In genomic region chr7:45331563-45331962, GRCh38 we compare ENCODE assay signal across 27 cellular contexts.
A peak's percentile ranks its signal among the peaks of the same experiment; 100 is the strongest.
DNase-seq lines count a peak whose midpoint lies in the region; ATAC-seq and TF ChIP-seq lines count a peak whose summit lies in the region.
"Had no signal": no experiment of that assay in that cellular context is flagged by ENCODE, and none has a peak within 500 bp of the region (broad histone marks: within the 10 kb centered on the region; RNA-seq: fewer than 3 reads in every experiment).

No MANE protein-coding gene starts in this region.

- no peak for TF ChIP-seq EP300 in SK-N-SH (IDR thresholded peaks at IDR 0.05; ENCODE audit: borderline replicate concordance in 1 of 2, low read depth in 1 of 2, low read length in 1 of 2)

- H3K27me3 ChIP-seq in SK-N-SH (ENCODE audit: insufficient read depth), result no peaks in the 10 kb centered on the region
- H3K27me3 ChIP-seq: BE2C; BLaER1; BLaER1 treated with 17β-estradiol and CSF1 and Interleukin-3, amounts not matched to agents 10 nM and 100 nM had no signal

- H2AFZ ChIP-seq in SK-N-SH (ENCODE audit: low read depth), result no peak overlapping the region

- H3K27ac ChIP-seq in SK-N-SH (ENCODE audit: low read depth in 2 of 2, low read length in 1 of 2), result no peak overlapping the region
- H3K27ac ChIP-seq: 22Rv1; A549; BLaER1; BLaER1 treated with 17β-estradiol and CSF1 and Interleukin-3, amounts not matched to agents 10 nM and 100 nM; C4-2B had no signal

- 34% methylated on average over 1 of the region's 1 CpG for WGBS in SK-N-SH (ENCODE audit: low lambda C conversion rate)

- TF ChIP-seq CTCF in SK-N-SH (IDR thresholded peaks at IDR 0.05), result no peak

- no peak overlapping the region for H3K4me2 ChIP-seq in SK-N-SH
- H3K4me2 ChIP-seq: A549, BLaER1 had no signal

- H3K9me2 ChIP-seq in SK-N-SH, result no peaks in the 10 kb centered on the region

- POLR2A ChIA-PET in SK-N-SH (lab: Yijun Ruan, JAX), result no interaction called here

- no peak for DNase-seq in SK-N-SH
- DNase-seq: 8988T; ACHN; AML-193; BE2C; C1 segment of cervical spinal cord; Caco-2; Calu3; CD4-positive, alpha-beta memory T cell; CD4-positive, alpha-beta T cell; CD4-positive, CD25-positive, alpha-beta regulatory T cell; CD8-positive, alpha-beta memory T cell; CD8-positive, alpha-beta T cell; COR-L47; DMS 273 treated with DMSO at 0.1 percent for 48 hours; DMS153; DMS53; DMS79; DMS79 treated with DMSO at 0.1 percent for 48 hours; DND-41; EL had no signal

- peaks cover 15% of the 10 kb centered on the region; the same call in 1 of the 2 replicates for H3K9me3 ChIP-seq in SK-N-SH
- H3K9me3 ChIP-seq: BE2C, Caco-2 had no signal

- CTCF ChIA-PET in SK-N-SH (lab: Yijun Ruan, JAX), result interaction anchor here (1.0 to 1.6 kb wide), 2 partner anchors 12 to 73 kb away, joined by 3 to 5 read pairs; no protein-coding TSS in a partner anchor

- TF ChIP-seq RAD21 in SK-N-SH (IDR thresholded peaks at IDR 0.05; ENCODE audit: low read length), result no peak

- no peaks in the 10 kb centered on the region for H3K36me3 ChIP-seq in SK-N-SH (replicated peaks in 1 of 2; ENCODE audit: control insufficient read depth in 1 of 2, insufficient read depth in 2 of 2, low read length in 1 of 2)
- H3K36me3 ChIP-seq: BE2C; BLaER1; BLaER1 treated with 17β-estradiol and CSF1 and Interleukin-3, amounts not matched to agents 10 nM and 100 nM had no signal

- H3K9ac ChIP-seq in SK-N-SH, result no peak overlapping the region
- H3K9ac ChIP-seq: BLaER1; BLaER1 treated with 17β-estradiol and CSF1 and Interleukin-3, amounts not matched to agents 10 nM and 100 nM had no signal

- no peaks in the 10 kb centered on the region for H3F3A ChIP-seq in SK-N-SH (replicated peaks; ENCODE audit: insufficient read depth)

- no peaks in the 10 kb centered on the region for H3K79me2 ChIP-seq in SK-N-SH (ENCODE audit: insufficient read depth)

- ATAC-seq in SK-N-SH treated with all-trans-retinoic acid at 6 μM for 48 hours, result no peak
- ATAC-seq: A549; CD8-positive, alpha-beta T cell had no signal

- H4K20me1 ChIP-seq in SK-N-SH (ENCODE audit: insufficient read depth), result no peaks in the 10 kb centered on the region
- H4K20me1 ChIP-seq: BLaER1; BLaER1 treated with 17β-estradiol and CSF1 and Interleukin-3, amounts not matched to agents 10 nM and 100 nM had no signal

- H3K4me3 ChIP-seq in SK-N-SH (ENCODE audit: low read depth in 2 of 2, low read length in 1 of 2), result no peak overlapping the region
- H3K4me3 ChIP-seq: A549; BLaER1; BLaER1 treated with 17β-estradiol and CSF1 and Interleukin-3, amounts not matched to agents 10 nM and 100 nM had no signal

- no peaks in the 10 kb centered on the region for H3K4me1 ChIP-seq in SK-N-SH (ENCODE audit: control insufficient read depth in 1 of 2, insufficient read depth in 2 of 2, low read depth in 1 of 2, low read length in 1 of 2)
- H3K4me1 ChIP-seq: A549, BE2C, Caco-2 had no signal

TF ChIP-seq in SK-N-SH treated with all-trans-retinoic acid at 6 μM for 48 hours, 23 proteins besides CTCF, POLR2A, EP300 and RAD21:
- TF ChIP-seq TSHZ2 (CRISPR knock-in tag; IDR thresholded peaks at IDR 0.05) (no peak), ZNF8 (CRISPR knock-in tag; IDR thresholded peaks at IDR 0.05) (peak; percentile 92), PATZ1 (CRISPR knock-in tag; IDR thresholded peaks at IDR 0.05; ENCODE audit: borderline replicate concordance) (no peak), ESRRG (CRISPR knock-in tag; IDR thresholded peaks at IDR 0.05) (no peak)

TF ChIP-seq in SK-N-SH, 30 proteins besides CTCF, POLR2A, EP300 and RAD21:
- TF ChIP-seq MAX (IDR thresholded peaks at IDR 0.05; ENCODE audit: low read depth), result no peak
- no peak for TF ChIP-seq MEF2A (IDR thresholded peaks at IDR 0.05; ENCODE audit: borderline replicate concordance, low read depth)
- TF ChIP-seq RCOR1 (IDR thresholded peaks at IDR 0.05; ENCODE audit: low read length), result no peak
- no peak for TF ChIP-seq PBX3 (IDR thresholded peaks at IDR 0.05)
- TF ChIP-seq RFX5 (IDR thresholded peaks at IDR 0.05; ENCODE audit: low read length), result no peak
- TF ChIP-seq FOSL2 (IDR thresholded peaks at IDR 0.05; ENCODE audit: borderline replicate concordance, low read depth), result no peak
- TF ChIP-seq NRF1 (IDR thresholded peaks at IDR 0.05; ENCODE audit: low read depth, low read length), result no peak
